ENCODE assay signal across 18 cellular contexts in the genomic region with DNA sequence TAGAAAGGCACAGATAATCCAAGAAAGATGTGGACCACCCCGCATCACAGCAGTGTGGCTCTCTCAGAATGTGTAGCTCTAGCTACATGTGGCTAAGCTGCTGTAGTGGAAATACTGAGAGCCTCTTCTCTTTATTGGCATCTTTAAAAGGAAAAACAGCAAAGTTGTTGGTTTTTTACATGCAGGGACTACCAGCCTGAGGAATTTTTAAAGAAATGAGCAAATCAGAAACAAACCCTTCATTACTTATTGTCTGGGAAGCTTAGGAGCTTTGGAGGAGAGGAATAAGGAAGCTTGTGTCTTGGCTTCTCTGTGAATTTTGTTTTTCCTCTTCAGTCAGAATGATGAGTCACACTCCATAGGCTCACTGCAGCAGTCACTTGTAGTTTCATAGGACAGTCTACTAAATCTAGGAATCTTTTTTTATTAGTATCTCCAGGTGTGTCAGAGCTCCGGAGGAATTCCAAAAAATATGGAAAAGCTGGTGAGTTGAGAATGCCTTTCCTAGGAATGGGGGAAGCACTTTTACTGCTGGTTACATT. TPM values are rescaled to one million over a fixed set of nuclear protein-coding genes. Genes with fewer than 3 reads are reported as not detected.
DNase-seq lines count a peak whose midpoint lies in the region; FAIRE-seq and TF ChIP-seq lines count a peak whose summit lies in the region.
"Had no signal": no experiment of that assay in that cellular context is flagged by ENCODE, and none has a peak within 500 bp of the region (broad histone marks: within the 10 kb centered on the region; RNA-seq: fewer than 3 reads in every experiment).

No MANE protein-coding gene starts in this region.

- H2BK12ac ChIP-seq in mesenchymal stem cell (ENCODE audit: low read length in 2 of 2): no peak overlapping the region

- no peak overlapping the region for H3K14ac ChIP-seq in mesenchymal stem cell (ENCODE audit: low read length in 2 of 2)

- no peak overlapping the region for H3K4me3 Mint-ChIP-seq in CD14-positive monocyte
- H3K4me3 Mint-ChIP-seq: activated naive CD4-positive, alpha-beta T cell treated with anti-CD3 and anti-CD28 coated beads for 36 hours had no signal

- no peak for FAIRE-seq in bronchial epithelial cell (lab: Jason Lieb, UNC)
- FAIRE-seq: islet of Langerhans, TTC549 had no signal

- H2BK5ac ChIP-seq in mesenchymal stem cell (ENCODE audit: low read depth, low read length, poor library complexity, severe bottlenecking): no peak overlapping the region

- H3K79me1 ChIP-seq in mesenchymal stem cell (replicated peaks; ENCODE audit: low read length, poor library complexity, severe bottlenecking): no peaks in the 10 kb centered on the region

- H3K36me3 ChIP-seq in bronchial epithelial cell (ENCODE audit: control insufficient read depth, insufficient read depth, low read length) (peaks cover 3% of the 10 kb centered on the region), mesenchymal stem cell (ENCODE audit: control insufficient read depth in 1 of 2, insufficient read depth in 2 of 2, low read depth in 1 of 2, low read length in 2 of 2) (peaks cover 9 to 27% of the 10 kb centered on the region in 2 experiments), HAP-1 (replicated peaks) (peaks cover 95% of the 10 kb centered on the region)
- H3K36me3 ChIP-seq: prostate gland had no signal

- no peak overlapping the region for H4K91ac ChIP-seq in mesenchymal stem cell (ENCODE audit: low read length)

- H4K8ac ChIP-seq in mesenchymal stem cell (ENCODE audit: low read length): no peak overlapping the region

- H2AK5ac ChIP-seq in mesenchymal stem cell (ENCODE audit: low read length, severe bottlenecking): no peak overlapping the region

- H2BK15ac ChIP-seq in mesenchymal stem cell (ENCODE audit: low read depth, poor library complexity, severe bottlenecking): no peak overlapping the region

- WGBS in mesenchymal stem cell: 90% methylated on average over 2 of the region's 2 CpGs

- TF ChIP-seq CTCF in AG10803 (conservative IDR thresholded peaks at IDR 0.05; ENCODE audit: low read length): no peak
- TF ChIP-seq CTCF in bronchial epithelial cell (IDR thresholded peaks at IDR 0.05; ENCODE audit: insufficient read depth, low read length, severe bottlenecking): no peak
- TF ChIP-seq CTCF in CD14-positive monocyte (IDR thresholded peaks at IDR 0.05): no peak

- no peaks in the 10 kb centered on the region for H3K27me3 Mint-ChIP-seq in CD14-positive monocyte (ENCODE audit: low read depth in 3 of 3)

- H3K4me1 ChIP-seq in mesenchymal stem cell (ENCODE audit: control insufficient read depth, insufficient read depth, low read depth, low read length) (no peaks in the 10 kb centered on the region), HAP-1 (no peaks in the 10 kb centered on the region)
- H3K4me1 ChIP-seq: prostate gland had no signal

- peak overlapping the region in 1 of 7 donors; percentile 41 for H3K27ac Mint-ChIP-seq in CD14-positive monocyte
- H3K27ac Mint-ChIP-seq: activated naive CD4-positive, alpha-beta T cell treated with anti-CD3 and anti-CD28 coated beads for 36 hours had no signal

- H2AFZ ChIP-seq in mesenchymal stem cell (ENCODE audit: low read depth, low read length): no peak overlapping the region

- H3K4ac ChIP-seq in mesenchymal stem cell (ENCODE audit: low read depth in 1 of 2, low read length in 2 of 2): no peak overlapping the region

- H3K9ac ChIP-seq in mesenchymal stem cell (ENCODE audit: low read length): peak overlapping the region; percentile 21
- H3K9ac ChIP-seq: BLaER1 treated with 17β-estradiol and CSF1 and Interleukin-3, amounts not matched to agents 10 nM and 100 nM had no signal

- no peaks in the 10 kb centered on the region for H3K27me3 ChIP-seq in bronchial epithelial cell (ENCODE audit: control insufficient read depth, insufficient read depth, low read length)
- H3K27me3 ChIP-seq in mesenchymal stem cell (ENCODE audit: control insufficient read depth in 1 of 2, insufficient read depth in 1 of 2, low read length in 2 of 2): no peaks in the 10 kb centered on the region
- H3K27me3 ChIP-seq in HAP-1 (ENCODE audit: low read depth): no peaks in the 10 kb centered on the region
- H3K27me3 ChIP-seq: BLaER1 treated with 17β-estradiol and CSF1 and Interleukin-3, amounts not matched to agents 10 nM and 100 nM had no signal

- DNase-seq in AG10803 (ENCODE audit: low read depth): peak; percentile 29
- DNase-seq in M059J (ENCODE audit: low read depth): peak; percentile 24
- peak; percentile 64 for DNase-seq in bronchial epithelial cell (ENCODE audit: low read depth)
- DNase-seq in mesenchymal stem cell: peak; percentile 45
- DNase-seq in CD14-positive monocyte (ENCODE audit: low spot score): no peak
- DNase-seq in HAP-1 (ENCODE audit: low spot score in 2 of 2): no peak
- no peak for DNase-seq in medulla oblongata (ENCODE audit: extremely low spot score)
- DNase-seq in germinal center (ENCODE audit: low spot score): no peak
- DNase-seq: activated naive CD4-positive, alpha-beta T cell treated with anti-CD3 and anti-CD28 coated beads for 36 hours; cortex of kidney; Kasumi-1; NCI-H187; NCI-H748 treated with DMSO at 0.1 percent for 48 hours; stimulated activated CD4-positive, alpha-beta T cell treated with anti-CD3 and anti-CD28 coated beads, Interleukin-4, amount 100 ng/mL, for 1 hour had no signal

- no peak overlapping the region for H2BK120ac ChIP-seq in mesenchymal stem cell (ENCODE audit: low read depth, low read length)

- H3K9me3 ChIP-seq in mesenchymal stem cell (ENCODE audit: control insufficient read depth, low read length): peaks cover 13% of the 10 kb centered on the region
- no peaks in the 10 kb centered on the region for H3K9me3 ChIP-seq in HAP-1
- H3K9me3 ChIP-seq: BLaER1 treated with 17β-estradiol and CSF1 and Interleukin-3, amounts not matched to agents 10 nM and 100 nM; prostate gland had no signal

- H3K9me3 Mint-ChIP-seq in CD14-positive monocyte: no peaks in the 10 kb centered on the region
- H3K9me3 Mint-ChIP-seq: activated naive CD4-positive, alpha-beta T cell treated with anti-CD3 and anti-CD28 coated beads for 36 hours had no signal

- H3K36me3 Mint-ChIP-seq in CD14-positive monocyte: peaks cover 45 to 76% of the 10 kb centered on the region in 2 donors

- no peak overlapping the region for H3K4me3 ChIP-seq in AG10803 (ENCODE audit: low read length)
- no peak overlapping the region for H3K4me3 ChIP-seq in bronchial epithelial cell (ENCODE audit: low read depth, low read length)
- no peak overlapping the region for H3K4me3 ChIP-seq in mesenchymal stem cell (ENCODE audit: insufficient read depth in 1 of 2, low read depth in 1 of 2, low read length in 2 of 2)
- H3K4me3 ChIP-seq in HAP-1: no peak overlapping the region
- H3K4me3 ChIP-seq: BLaER1 treated with 17β-estradiol and CSF1 and Interleukin-3, amounts not matched to agents 10 nM and 100 nM; prostate gland had no signal

- peak overlapping the region; percentile 67 for H3K27ac ChIP-seq in mesenchymal stem cell (ENCODE audit: low read length, poor library complexity, severe bottlenecking)
- H3K27ac ChIP-seq: prostate gland had no signal

- H3K4me2 ChIP-seq in mesenchymal stem cell (ENCODE audit: low read length, poor library complexity, severe bottlenecking): no peak overlapping the region

- H3K4me1 Mint-ChIP-seq in CD14-positive monocyte: peaks cover 14% of the 10 kb centered on the region

- no peak overlapping the region for H3K23ac ChIP-seq in mesenchymal stem cell (ENCODE audit: low read length in 2 of 2)

- H3K18ac ChIP-seq in mesenchymal stem cell (ENCODE audit: low read depth in 1 of 2, low read length in 2 of 2): no peak overlapping the region

- in situ Hi-C loops in HAP-1 (cut with MboI; ENCODE audit: low sequenced_read_pairs): no loop called here

- intact Hi-C loops in CD14-positive monocyte (cut with micrococcal nuclease): no loop called here

RNA-seq across cellular contexts. Expression of gene POLG, which starts 27.5 kb away (rescaled TPM):
- 24.2 and 41.3 TPM in 2 replicates for total RNA-seq in M059J (2014; rRNA removed; shearing (Covaris generic))
- total RNA-seq in bronchial epithelial cell: 85.6 and 93.7 TPM in 2 replicates
- polyA plus RNA-seq in mesenchymal stem cell (2013, experiment 1 of 2): 18.2 TPM
- polyA plus RNA-seq in mesenchymal stem cell (2013, experiment 2 of 2): 16.6 TPM
- polyA plus RNA-seq in CD14-positive monocyte: 10 to 100 TPM; 19.2 to 21.6 TPM

Comparison
In these comparisons a context has a peak if more than half of its experiments do, and no peak if none do; other contexts are left out.
1. DNase-seq: peak in AG10803 (single experiment), M059J (single experiment), bronchial epithelial cell (single experiment) and mesenchymal stem cell (single experiment); none in CD14-positive monocyte (single experiment), HAP-1 (0 of 2), medulla oblongata (single experiment) and germinal center (single experiment).